In the genomic region with DNA sequence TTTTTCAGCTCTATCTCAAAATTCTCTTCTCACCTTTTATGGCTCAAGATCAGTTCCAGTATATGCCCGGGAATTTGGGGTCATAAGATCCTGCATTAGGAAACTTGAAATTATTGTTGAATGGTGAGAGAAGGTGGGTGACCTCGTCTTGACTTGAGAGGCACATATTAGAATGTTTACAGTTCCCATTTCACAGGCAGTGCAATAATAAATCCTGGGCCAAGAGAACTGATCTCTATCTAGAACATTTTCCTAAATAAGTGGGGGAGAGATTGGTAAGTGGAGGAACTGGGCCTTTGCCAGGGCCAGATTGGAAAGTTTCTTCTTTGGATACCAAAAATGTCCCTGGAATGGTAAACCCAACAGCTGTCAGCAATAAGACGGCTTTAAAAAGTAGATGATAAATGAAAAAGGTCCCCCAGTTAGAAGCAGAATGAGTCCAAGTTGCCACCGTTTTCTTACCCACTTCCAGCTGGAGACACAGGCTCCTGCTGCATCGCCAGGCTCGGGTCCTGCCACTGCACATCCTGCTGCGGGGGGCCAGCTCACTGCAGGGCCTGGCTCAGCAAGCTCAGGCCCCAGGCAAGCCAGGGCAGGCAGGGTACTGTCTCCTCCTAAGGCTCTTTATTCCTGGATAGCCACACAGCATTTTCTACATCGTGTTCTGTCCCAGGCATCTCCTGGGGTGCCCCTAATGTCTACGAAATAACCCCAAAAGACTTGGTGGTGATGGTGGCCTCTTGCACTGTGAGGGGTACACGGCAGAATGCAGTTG, we compare ENCODE assay signal across 13 cellular contexts.
DNase-seq lines count a peak whose midpoint lies in the region; ATAC-seq and TF ChIP-seq lines count a peak whose summit lies in the region.
"Had no signal": no experiment of that assay in that cellular context is flagged by ENCODE, and none has a peak within 500 bp of the region (broad histone marks: within the 10 kb centered on the region; RNA-seq: fewer than 3 reads in every experiment).

No MANE protein-coding gene starts in this region.

- no peaks in the 10 kb centered on the region for H3K79me2 ChIP-seq in fibroblast of lung (ENCODE audit: control insufficient read depth, insufficient read depth, low read length)

- no peak overlapping the region for H3K56ac ChIP-seq in IMR-90 (ENCODE audit: extremely low read depth, insufficient read depth, low read length)

- H3K9me3 Mint-ChIP-seq in activated CD4-positive, alpha-beta T cell treated with anti-CD3 and anti-CD28 coated beads for 36 hours (ENCODE audit: low read depth) = no peaks in the 10 kb centered on the region
- H3K9me3 Mint-ChIP-seq: activated CD8-positive, alpha-beta T cell treated with anti-CD3 and anti-CD28 coated beads for 36 hours; CD8-positive, alpha-beta T cell; stimulated activated naive B cell treated with anti-CD40 and anti-IgM and Interleukin-4, amounts not matched to agents 10 μg/mL and 1 μg/mL and 100 μg/mL, for 72 hours had no signal

- H3K23ac ChIP-seq in IMR-90 (ENCODE audit: low read depth, low read length) = peak overlapping the region; percentile 89

- H3K4me1 Mint-ChIP-seq in activated CD4-positive, alpha-beta T cell treated with anti-CD3 and anti-CD28 coated beads for 36 hours = no peaks in the 10 kb centered on the region
- H3K4me1 Mint-ChIP-seq: stimulated activated naive B cell treated with anti-CD40 and anti-IgM and Interleukin-4, amounts not matched to agents 10 μg/mL and 1 μg/mL and 100 μg/mL, for 72 hours had no signal

- peak overlapping the region; percentile 3; the same call in 1 of the 2 replicates for H3K9ac ChIP-seq in IMR-90 (ENCODE audit: low read depth, low read length)
- H3K9ac ChIP-seq in fibroblast of lung (ENCODE audit: insufficient read depth, low read length) = peak overlapping the region; percentile 33

- H2BK20ac ChIP-seq in IMR-90 (ENCODE audit: low read depth, low read length) = peak overlapping the region; percentile 71

- H2BK15ac ChIP-seq in IMR-90 (ENCODE audit: low read depth, low read length) = peak overlapping the region; percentile 11; the same call in 2 of the 3 replicates

- H2BK5ac ChIP-seq in IMR-90 (ENCODE audit: low read depth, low read length, poor library complexity, severe bottlenecking) = peak overlapping the region; percentile 29

- in situ Hi-C loops in IMR-90 (cut with MboI; ENCODE audit: low sequenced_read_pairs) = no loop called here

- H3K4me2 ChIP-seq in IMR-90 (ENCODE audit: low read depth, low read length) (no peak overlapping the region; the same call in 1 of the 2 replicates), fibroblast of lung (ENCODE audit: extremely low read depth, insufficient read depth, low read length) (peak overlapping the region; percentile 61)

- H4K5ac ChIP-seq in IMR-90 (ENCODE audit: low read depth, low read length) = peak overlapping the region; percentile 39

- dilution Hi-C loops in IMR-90 (cut with HindIII; ENCODE audit: low sequenced_read_pairs, unreplicated experiment) = no loop called here

- peak overlapping the region; percentile 68 for H2AK9ac ChIP-seq in IMR-90 (replicated peaks; ENCODE audit: low read depth, low read length, poor library complexity)

- H3K36me3 ChIP-seq in IMR-90 (ENCODE audit: control insufficient read depth, insufficient read depth, low read length) (peaks cover 3% of the 10 kb centered on the region; the same call in 1 of the 2 replicates), fibroblast of lung (ENCODE audit: control insufficient read depth, insufficient read depth, low read length) (no peaks in the 10 kb centered on the region), tibial artery (peaks cover 0 to 11% (median 0%) of the 10 kb centered on the region in 3 donors)

- peak overlapping the region; percentile 80 for H3K14ac ChIP-seq in IMR-90 (replicated peaks; ENCODE audit: low read depth, low read length)

- H3K4me3 ChIP-seq in IMR-90 (ENCODE audit: insufficient read depth, low read depth, low read length) = no peak overlapping the region
- H3K4me3 ChIP-seq in fibroblast of lung (replicated peaks in 1 of 4; ENCODE audit: control extremely low read depth in 1 of 4, insufficient read depth in 1 of 4, low read depth in 3 of 4, low read length in 4 of 4) = no peak overlapping the region
- no peak overlapping the region for H3K4me3 ChIP-seq in tibial artery

- H2BK120ac ChIP-seq in IMR-90 (ENCODE audit: low read depth, low read length) = peak overlapping the region; percentile 88

- H2AK5ac ChIP-seq in IMR-90 (ENCODE audit: low read depth, low read length) = peak overlapping the region; percentile 86

- H3K4me1 ChIP-seq in IMR-90 (ENCODE audit: control insufficient read depth, insufficient read depth, low read length) (peaks cover 18% of the 10 kb centered on the region), fibroblast of lung (ENCODE audit: control insufficient read depth, extremely low read depth, insufficient read depth, low read length) (peaks cover 14% of the 10 kb centered on the region), tibial artery (peaks cover 0 to 29% (median 16%) of the 10 kb centered on the region in 4 donors)

- H3K9me1 ChIP-seq in IMR-90 (ENCODE audit: insufficient read depth, low read length) = peaks cover 19% of the 10 kb centered on the region

- peak overlapping the region; percentile 49 for H4K91ac ChIP-seq in IMR-90 (ENCODE audit: insufficient read depth, low read depth, low read length)

- BruUV-seq in IMR-90 (replicated peaks; lab: Mats Ljungman, UMichigan) = no TSS peak

- peak overlapping the region; percentile 56 for H3K27ac ChIP-seq in IMR-90 (ENCODE audit: insufficient read depth, low read length)
- H3K27ac ChIP-seq in fibroblast of lung (ENCODE audit: insufficient read depth, low read length) = peak overlapping the region; percentile 74
- H3K27ac ChIP-seq in tibial artery = peak overlapping the region; percentile 48

- DNase-seq in IMR-90 = no peak
- DNase-seq in fibroblast of lung (ENCODE audit: low read depth in 2 of 2) = no peak
- DNase-seq in tibial artery = no peak
- no peak for DNase-seq in activated CD4-positive, alpha-beta T cell treated with anti-CD3 and anti-CD28 coated beads for 36 hours
- DNase-seq in COLO668 (lab: John Stamatoyannopoulos, UW; ENCODE audit: unreplicated experiment) = no peak
- no peak for DNase-seq in GF-D8 (lab: John Stamatoyannopoulos, UW)
- DNase-seq: activated CD8-positive, alpha-beta T cell treated with anti-CD3 and anti-CD28 coated beads for 36 hours; CD8-positive, alpha-beta T cell; MV-4-11; RPMI8226; stimulated activated CD4-positive, alpha-beta T cell treated with anti-CD3 and anti-CD28 coated beads, Interleukin-2, amount 100 ng/mL, for 48 hours; stimulated activated naive B cell treated with anti-CD40 and anti-IgM and Interleukin-4, amounts not matched to agents 10 μg/mL and 1 μg/mL and 100 μg/mL, for 72 hours had no signal

- intact Hi-C loops in IMR-90 (cut with micrococcal nuclease) = loop anchor here (2.0 kb wide), 1 partner anchor 126 kb away; the partner anchor contains the start of gene EPAS1
- intact Hi-C loops in tibial artery (cut with DNase I; ENCODE audit: low total_unique reads) = no loop called here
- intact Hi-C loops in activated CD4-positive, alpha-beta T cell treated with anti-CD3 and anti-CD28 coated beads for 36 hours (cut with DNase I, micrococcal nuclease) = no loop called here

- no peaks in the 10 kb centered on the region for H3K27me3 Mint-ChIP-seq in activated CD4-positive, alpha-beta T cell treated with anti-CD3 and anti-CD28 coated beads for 36 hours
- H3K27me3 Mint-ChIP-seq: activated CD8-positive, alpha-beta T cell treated with anti-CD3 and anti-CD28 coated beads for 36 hours; stimulated activated naive B cell treated with anti-CD40 and anti-IgM and Interleukin-4, amounts not matched to agents 10 μg/mL and 1 μg/mL and 100 μg/mL, for 72 hours had no signal

- ATAC-seq in IMR-90 (ENCODE audit: low read depth) (peak; percentile 13), SK-N-SH treated with all-trans-retinoic acid at 6 μM for 48 hours (peak; percentile 46)
- no peak for ATAC-seq in activated CD4-positive, alpha-beta T cell treated with anti-CD3 and anti-CD28 coated beads for 36 hours
- ATAC-seq: activated CD8-positive, alpha-beta T cell treated with anti-CD3 and anti-CD28 coated beads for 36 hours; CD8-positive, alpha-beta T cell; stimulated activated naive B cell treated with anti-CD40 and anti-IgM and Interleukin-4, amounts not matched to agents 10 μg/mL and 1 μg/mL and 100 μg/mL, for 72 hours had no signal

- H4K20me1 ChIP-seq in IMR-90 (ENCODE audit: insufficient read depth, low read length) = no peaks in the 10 kb centered on the region; the same call in 1 of the 2 replicates
- no peaks in the 10 kb centered on the region for H4K20me1 ChIP-seq in fibroblast of lung (ENCODE audit: control insufficient read depth, extremely low read depth, insufficient read depth, low read length)

- no peak overlapping the region for H3K27ac Mint-ChIP-seq in activated CD4-positive, alpha-beta T cell treated with anti-CD3 and anti-CD28 coated beads for 36 hours
- H3K27ac Mint-ChIP-seq: activated CD8-positive, alpha-beta T cell treated with anti-CD3 and anti-CD28 coated beads for 36 hours; CD8-positive, alpha-beta T cell; stimulated activated naive B cell treated with anti-CD40 and anti-IgM and Interleukin-4, amounts not matched to agents 10 μg/mL and 1 μg/mL and 100 μg/mL, for 72 hours had no signal

- POLR2A ChIA-PET in IMR-90 (lab: Charles Lee; ENCODE audit: unreplicated experiment) = no interaction called here
- POLR2A ChIA-PET in activated CD4-positive, alpha-beta T cell treated with anti-CD3 and anti-CD28 coated beads for 36 hours (lab: Charles Lee) = no interaction called here

- TF ChIP-seq POLR2A in IMR-90 (IDR thresholded peaks at IDR 0.05; ENCODE audit: low read depth, low read length) = no peak

- no peak overlapping the region for H3K4me3 Mint-ChIP-seq in activated CD4-positive, alpha-beta T cell treated with anti-CD3 and anti-CD28 coated beads for 36 hours
- H3K4me3 Mint-ChIP-seq: activated CD8-positive, alpha-beta T cell treated with anti-CD3 and anti-CD28 coated beads for 36 hours; CD8-positive, alpha-beta T cell; stimulated activated naive B cell treated with anti-CD40 and anti-IgM and Interleukin-4, amounts not matched to agents 10 μg/mL and 1 μg/mL and 100 μg/mL, for 72 hours had no signal

- CTCF ChIA-PET in IMR-90 (lab: Yijun Ruan, JAX) = interaction anchor here (1.6 kb wide), 1 partner anchor 107 kb away, joined by 6 read pairs; no protein-coding TSS in a partner anchor
- CTCF ChIA-PET in activated CD4-positive, alpha-beta T cell treated with anti-CD3 and anti-CD28 coated beads for 36 hours (lab: Charles Lee) = no interaction called here

- H3K27me3 ChIP-seq in IMR-90 (ENCODE audit: control insufficient read depth, insufficient read depth, low read length) (no peaks in the 10 kb centered on the region), fibroblast of lung (ENCODE audit: control insufficient read depth, insufficient read depth, low read length) (no peaks in the 10 kb centered on the region), tibial artery (no peaks in the 10 kb centered on the region)

- H3K9me3 ChIP-seq in IMR-90 (ENCODE audit: control insufficient read depth, insufficient read depth, low read length) = no peaks in the 10 kb centered on the region
- no peaks in the 10 kb centered on the region for H3K9me3 ChIP-seq in fibroblast of lung (ENCODE audit: control insufficient read depth, insufficient read depth, low read depth, low read length)
- no peaks in the 10 kb centered on the region for H3K9me3 ChIP-seq in tibial artery

- H3K36me3 Mint-ChIP-seq in activated CD4-positive, alpha-beta T cell treated with anti-CD3 and anti-CD28 coated beads for 36 hours (ENCODE audit: low read depth) = no peaks in the 10 kb centered on the region
- H3K36me3 Mint-ChIP-seq: CD8-positive, alpha-beta T cell had no signal

- 31% methylated on average over 5 of the region's 10 CpGs; no CpG with 5 or more reads in 1 of the 2 experiments for WGBS in IMR-90 (ENCODE audit: extremely low coverage in 2 of 2, insufficient read length in 1 of 2), 2 experiments

- TF ChIP-seq CTCF in IMR-90 (conservative IDR thresholded peaks at IDR 0.05; ENCODE audit: low read depth, low read length) (no peak), fibroblast of lung (conservative IDR thresholded peaks at IDR 0.05 in 1 of 2, IDR thresholded peaks at IDR 0.05 in 1 of 2; ENCODE audit: low read depth in 1 of 2, low read length in 2 of 2) (no peak), tibial artery (IDR thresholded peaks at IDR 0.05) (no peak)

- H3K4ac ChIP-seq in IMR-90 (ENCODE audit: low read depth, low read length) = peak overlapping the region; percentile 93

- H3K18ac ChIP-seq in IMR-90 (ENCODE audit: low read depth, low read length) = peak overlapping the region; percentile 38

- no peak for TF ChIP-seq RAD21 in IMR-90 (IDR thresholded peaks at IDR 0.05; ENCODE audit: low read length)

- H4K8ac ChIP-seq in IMR-90 (ENCODE audit: low read depth in 2 of 2, low read length in 2 of 2) = peak overlapping the region; percentile 4 to 78; a peak in 3 of 4 replicates

- H3K79me1 ChIP-seq in IMR-90 (ENCODE audit: low read depth in 1 of 2, low read length in 2 of 2) = peaks cover 0 to 27% of the 10 kb centered on the region in 2 experiments; a peak in 1 of 4 replicates

- peak overlapping the region; percentile 88 for H2AFZ ChIP-seq in IMR-90 (replicated peaks; ENCODE audit: low read length, poor library complexity)
- no peak overlapping the region for H2AFZ ChIP-seq in fibroblast of lung (ENCODE audit: low read length)
